ENCODE assay signal across 8 cellular contexts in genomic region chr19:58450836-58451357, GRCh38. TPM values are rescaled to one million over a fixed set of nuclear protein-coding genes. Genes with fewer than 3 reads are reported as not detected.
DNase-seq lines count a peak whose midpoint lies in the region; ATAC-seq, FAIRE-seq and TF ChIP-seq lines count a peak whose summit lies in the region.

No MANE protein-coding gene starts in this region.

- no peak for TF ChIP-seq CTCF in NB4 (IDR thresholded peaks at IDR 0.05; ENCODE audit: low read depth, low read length)
- TF ChIP-seq CTCF in dorsolateral prefrontal cortex (IDR thresholded peaks at IDR 0.05 in 54 of 56, conservative IDR thresholded peaks at IDR 0.05 in 2 of 56; ENCODE audit: low read depth in 1 of 56, partially characterized antibody in 56 of 56): no peak

- no peaks in the 10 kb centered on the region for H3K27me3 ChIP-seq in dorsolateral prefrontal cortex

- peaks cover 20% of the 10 kb centered on the region for H3K4me1 Mint-ChIP-seq in activated CD8-positive, alpha-beta memory T cell treated with anti-CD3 and anti-CD28 coated beads, Interleukin-2, amount 10 ng/mL, durations not matched to agents 7 days and 5 days
- H3K4me1 Mint-ChIP-seq in natural killer cell treated with Interleukin-12 subunit alpha and Interleukin-12 subunit beta and Interleukin-15 and Interleukin-18, amount 100 ng/mL, for 72 hours (ENCODE audit: low read depth in 2 of 2): peaks cover 19 to 20% of the 10 kb centered on the region in 2 donors

- CTCF ChIA-PET in activated CD8-positive, alpha-beta memory T cell treated with anti-CD3 and anti-CD28 coated beads, Interleukin-2, amount 10 ng/mL, durations not matched to agents 7 days and 5 days (lab: Charles Lee): interaction anchor here (0.7 to 1.9 kb wide), 7 partner anchors 11 to 69 kb away, joined by 3 to 7 read pairs (median 4); partner anchors contain the start of genes ZBTB45, ZNF132, ZNF324 and ZNF584

- TF ChIP-seq POLR2A in NB4 (IDR thresholded peaks at IDR 0.05; ENCODE audit: extremely low read depth, insufficient read length) (no peak), GM12892 (IDR thresholded peaks at IDR 0.05; ENCODE audit: low read depth, low read length) (no peak)

- H3K4me3 ChIP-seq in NB4 (ENCODE audit: low read depth, low read length) (peak overlapping the region; percentile 40), dorsolateral prefrontal cortex (peak overlapping the region; percentile 63 to 99 (median 92))

- FAIRE-seq in GM12892 (lab: Jason Lieb, UNC): no peak

- intact Hi-C loops in dorsolateral prefrontal cortex (cut with DNase I): no loop called here

- H3K36me3 Mint-ChIP-seq in activated CD8-positive, alpha-beta memory T cell treated with anti-CD3 and anti-CD28 coated beads, Interleukin-2, amount 10 ng/mL, durations not matched to agents 7 days and 5 days: peaks cover 14% of the 10 kb centered on the region
- peaks cover 15% of the 10 kb centered on the region for H3K36me3 Mint-ChIP-seq in natural killer cell treated with Interleukin-12 subunit alpha and Interleukin-12 subunit beta and Interleukin-15 and Interleukin-18, amount 100 ng/mL, for 72 hours

- H3K9me3 Mint-ChIP-seq in activated CD8-positive, alpha-beta memory T cell treated with anti-CD3 and anti-CD28 coated beads, Interleukin-2, amount 10 ng/mL, durations not matched to agents 7 days and 5 days (ENCODE audit: low read depth): peaks cover 9% of the 10 kb centered on the region
- no peaks in the 10 kb centered on the region for H3K9me3 Mint-ChIP-seq in natural killer cell treated with Interleukin-12 subunit alpha and Interleukin-12 subunit beta and Interleukin-15 and Interleukin-18, amount 100 ng/mL, for 72 hours

- peak overlapping the region; percentile 74 for H3K4me3 Mint-ChIP-seq in activated CD8-positive, alpha-beta memory T cell treated with anti-CD3 and anti-CD28 coated beads, Interleukin-2, amount 10 ng/mL, durations not matched to agents 7 days and 5 days
- peak overlapping the region; percentile 93 for H3K4me3 Mint-ChIP-seq in natural killer cell treated with Interleukin-12 subunit alpha and Interleukin-12 subunit beta and Interleukin-15 and Interleukin-18, amount 100 ng/mL, for 72 hours

- no peak overlapping the region for H3K27ac Mint-ChIP-seq in activated CD8-positive, alpha-beta memory T cell treated with anti-CD3 and anti-CD28 coated beads, Interleukin-2, amount 10 ng/mL, durations not matched to agents 7 days and 5 days
- peak overlapping the region; percentile 11 to 57 for H3K27ac Mint-ChIP-seq in natural killer cell treated with Interleukin-12 subunit alpha and Interleukin-12 subunit beta and Interleukin-15 and Interleukin-18, amount 100 ng/mL, for 72 hours

- no peak for DNase-seq in activated CD8-positive, alpha-beta memory T cell treated with anti-CD3 and anti-CD28 coated beads, Interleukin-2, amount 10 ng/mL, durations not matched to agents 7 days and 5 days
- DNase-seq in activated CD8-positive, alpha-beta memory T cell treated with anti-CD3 and anti-CD28 coated beads, Interleukin-2, amount 50 U/mL, for 48 hours: no peak
- DNase-seq in NB4 (ENCODE audit: low read depth) (no peak), dorsolateral prefrontal cortex (no peak), GM12892 (ENCODE audit: insufficient read length) (no peak)
- DNase-seq in natural killer cell treated with Interleukin-12 subunit alpha and Interleukin-12 subunit beta and Interleukin-15 and Interleukin-18, amount 100 ng/mL, for 72 hours (ENCODE audit: low spot score): no peak

- peak overlapping the region in 24 of 59 donors; percentile 0 to 84 (median 50) for H3K27ac ChIP-seq in dorsolateral prefrontal cortex

- peaks cover 5% of the 10 kb centered on the region for H3K27me3 Mint-ChIP-seq in activated CD8-positive, alpha-beta memory T cell treated with anti-CD3 and anti-CD28 coated beads, Interleukin-2, amount 10 ng/mL, durations not matched to agents 7 days and 5 days
- peaks cover 12 to 18% of the 10 kb centered on the region in 2 donors for H3K27me3 Mint-ChIP-seq in natural killer cell treated with Interleukin-12 subunit alpha and Interleukin-12 subunit beta and Interleukin-15 and Interleukin-18, amount 100 ng/mL, for 72 hours

- peak; percentile 26 for ATAC-seq in activated CD8-positive, alpha-beta memory T cell treated with anti-CD3 and anti-CD28 coated beads, Interleukin-2, amount 10 ng/mL, durations not matched to agents 7 days and 5 days
- no peak for ATAC-seq in natural killer cell treated with Interleukin-12 subunit alpha and Interleukin-12 subunit beta and Interleukin-15 and Interleukin-18, amount 100 ng/mL, for 72 hours
- ATAC-seq in HG03095 (IDR thresholded peaks at IDR 0.05; ENCODE audit: unreplicated experiment): no peak
- no peak for ATAC-seq in HG03521 (IDR thresholded peaks at IDR 0.05; ENCODE audit: unreplicated experiment)

RNA-seq across cellular contexts. Expression of gene ZNF324B, which starts 0.5 kb away (rescaled TPM):
- total RNA-seq in activated CD8-positive, alpha-beta memory T cell treated with anti-CD3 and anti-CD28 coated beads, Interleukin-2, amount 10 ng/mL, durations not matched to agents 7 days and 5 days: 10 to 100 TPM; 13.1 to 14.4 TPM
- 10 to 100 TPM in 117 of 120 experiments, 1 to 10 TPM in 3; 9.1 to 22.5 (median 14.5) TPM for total RNA-seq in dorsolateral prefrontal cortex
- 10 to 100 TPM in 1 of 2 donors, 1 to 10 TPM in 1; 8.8 to 14.4 TPM for total RNA-seq in natural killer cell treated with Interleukin-12 subunit alpha and Interleukin-12 subunit beta and Interleukin-15 and Interleukin-18, amount 100 ng/mL, for 72 hours
- polyA plus RNA-seq in GM12892 (2012; ENCODE audit: missing spikeins): 2.8 TPM

RNA-seq across cellular contexts. Expression of gene ZNF132, which starts 10.9 kb away (rescaled TPM):
- total RNA-seq in activated CD8-positive, alpha-beta memory T cell treated with anti-CD3 and anti-CD28 coated beads, Interleukin-2, amount 10 ng/mL, durations not matched to agents 7 days and 5 days: 1 to 10 TPM; 5.4 to 5.8 TPM
- 10 to 100 TPM in 108 of 120 experiments, 1 to 10 TPM in 12; 7.3 to 19.7 (median 13.0) TPM for total RNA-seq in dorsolateral prefrontal cortex
- total RNA-seq in natural killer cell treated with Interleukin-12 subunit alpha and Interleukin-12 subunit beta and Interleukin-15 and Interleukin-18, amount 100 ng/mL, for 72 hours: 1 to 10 TPM; 3.2 to 5.3 TPM
- polyA plus RNA-seq in GM12892 (2012; ENCODE audit: missing spikeins): 0.74 TPM

RNA-seq across cellular contexts. Expression of gene ZNF324, which starts 16.0 kb away (rescaled TPM):
- total RNA-seq in activated CD8-positive, alpha-beta memory T cell treated with anti-CD3 and anti-CD28 coated beads, Interleukin-2, amount 10 ng/mL, durations not matched to agents 7 days and 5 days: 10 to 100 TPM; 12.8 to 13.9 TPM
- total RNA-seq in dorsolateral prefrontal cortex: 10 to 100 TPM; 14.9 to 30.1 (median 21.4) TPM
- total RNA-seq in natural killer cell treated with Interleukin-12 subunit alpha and Interleukin-12 subunit beta and Interleukin-15 and Interleukin-18, amount 100 ng/mL, for 72 hours: 10 to 100 TPM; 15.2 to 15.5 TPM
- 2.8 TPM for polyA plus RNA-seq in GM12892 (2012; ENCODE audit: missing spikeins)

RNA-seq across cellular contexts. Expression of gene ZNF446, which starts 25.3 kb away (rescaled TPM):
- total RNA-seq in activated CD8-positive, alpha-beta memory T cell treated with anti-CD3 and anti-CD28 coated beads, Interleukin-2, amount 10 ng/mL, durations not matched to agents 7 days and 5 days: 1 to 10 TPM; 5.9 to 7.4 TPM
- 10 to 100 TPM in 117 of 120 experiments, 1 to 10 TPM in 3; 9.0 to 21.1 (median 14.3) TPM for total RNA-seq in dorsolateral prefrontal cortex
- 1 to 10 TPM; 3.9 to 5.8 TPM for total RNA-seq in natural killer cell treated with Interleukin-12 subunit alpha and Interleukin-12 subunit beta and Interleukin-15 and Interleukin-18, amount 100 ng/mL, for 72 hours
- polyA plus RNA-seq in GM12892 (2012; ENCODE audit: missing spikeins): 4.9 TPM

RNA-seq across cellular contexts. Expression of gene ZNF584, which starts 42.4 kb away (rescaled TPM):
- total RNA-seq in activated CD8-positive, alpha-beta memory T cell treated with anti-CD3 and anti-CD28 coated beads, Interleukin-2, amount 10 ng/mL, durations not matched to agents 7 days and 5 days: 10 to 100 TPM in 1 of 2 experiments, 1 to 10 TPM in 1; 7.8 to 11.2 TPM
- 10 to 100 TPM; 11.0 to 25.3 (median 18.1) TPM for total RNA-seq in dorsolateral prefrontal cortex
- total RNA-seq in natural killer cell treated with Interleukin-12 subunit alpha and Interleukin-12 subunit beta and Interleukin-15 and Interleukin-18, amount 100 ng/mL, for 72 hours: 10 to 100 TPM in 1 of 2 donors, 1 to 10 TPM in 1; 8.4 to 18.5 TPM
- 4.0 TPM for polyA plus RNA-seq in GM12892 (2012; ENCODE audit: missing spikeins)
